ENCODE assay signal across 8 cellular contexts in genomic region chr1:216248628-216249027, GRCh38.
"Had no signal": no experiment of that assay in that cellular context is flagged by ENCODE, and none has a peak within 500 bp of the region (broad histone marks: within the 10 kb centered on the region; RNA-seq: fewer than 3 reads in every experiment).

No MANE protein-coding gene starts in this region.

- FAIRE-seq: H1, H54, HTR-8/SVneo, K562 had no signal

- DNase-seq: H9, HCEC 1CT, KG1 had no signal

- ATAC-seq: GM23338, K562 had no signal

- H3K4me3 ChIP-seq: GM23338, K562 had no signal
